2 cellular contexts compared by ENCODE assay signal in the genomic region with DNA sequence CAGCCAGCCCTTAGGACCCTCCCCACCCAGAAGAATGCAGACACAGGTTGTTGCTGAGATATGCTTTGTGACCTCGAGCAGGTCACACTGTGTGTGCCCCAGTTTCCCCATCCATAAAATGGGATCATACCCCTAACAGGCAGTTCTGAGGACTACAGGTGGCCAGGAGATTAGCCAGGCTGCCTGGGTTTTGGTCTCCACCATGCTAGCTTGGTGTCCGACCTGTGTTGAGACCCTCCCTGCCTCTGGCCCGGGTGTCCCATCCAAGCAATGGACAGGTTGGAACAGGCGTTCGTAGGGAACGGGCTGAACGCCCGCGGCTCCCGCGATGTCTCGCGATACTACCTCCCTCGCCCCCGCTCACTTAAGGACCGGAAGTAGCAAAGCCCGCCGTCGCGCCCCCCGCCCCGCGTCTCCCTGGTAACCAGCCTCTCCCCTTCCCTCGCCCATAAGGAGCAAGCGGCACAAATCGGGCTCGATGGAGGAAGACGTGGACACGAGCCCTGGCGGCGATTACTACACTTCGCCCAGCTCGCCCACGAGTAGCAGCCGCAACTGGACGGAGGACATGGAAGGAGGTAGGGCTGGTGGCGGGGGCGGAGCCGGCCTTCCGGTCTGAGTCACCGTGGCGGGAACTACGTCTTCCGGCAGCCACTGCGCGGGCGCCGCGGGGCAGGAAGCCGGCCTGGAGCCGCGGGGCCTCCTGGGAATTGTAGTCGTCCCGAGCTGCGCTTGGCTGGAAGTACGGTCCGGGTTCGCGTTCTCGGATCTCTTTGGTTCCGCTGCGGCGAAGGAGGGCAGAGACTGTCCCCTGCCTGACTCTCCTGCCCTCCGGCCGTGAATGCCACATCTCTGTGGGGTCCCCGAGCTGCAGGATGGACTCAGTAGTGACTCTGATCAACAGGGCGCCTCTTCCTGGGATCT.
A peak's percentile ranks its signal among the peaks of the same experiment; 100 is the strongest.
TF ChIP-seq lines count a peak whose summit lies in the region.

No MANE protein-coding gene starts in this region.

TF ChIP-seq in HEK293, 187 proteins besides CTCF, POLR2A, EP300 and RAD21 (continued from another document and continues in another):
- TF ChIP-seq, protein P1, sequence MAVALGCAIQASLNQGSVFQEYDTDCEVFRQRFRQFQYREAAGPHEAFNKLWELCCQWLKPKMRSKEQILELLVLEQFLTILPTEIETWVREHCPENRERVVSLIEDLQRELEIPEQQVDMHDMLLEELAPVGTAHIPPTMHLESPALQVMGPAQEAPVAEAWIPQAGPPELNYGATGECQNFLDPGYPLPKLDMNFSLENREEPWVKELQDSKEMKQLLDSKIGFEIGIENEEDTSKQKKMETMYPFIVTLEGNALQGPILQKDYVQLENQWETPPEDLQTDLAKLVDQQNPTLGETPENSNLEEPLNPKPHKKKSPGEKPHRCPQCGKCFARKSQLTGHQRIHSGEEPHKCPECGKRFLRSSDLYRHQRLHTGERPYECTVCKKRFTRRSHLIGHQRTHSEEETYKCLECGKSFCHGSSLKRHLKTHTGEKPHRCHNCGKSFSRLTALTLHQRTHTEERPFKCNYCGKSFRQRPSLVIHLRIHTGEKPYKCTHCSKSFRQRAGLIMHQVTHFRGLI (tag by site-specific recombination; IDR thresholded peaks at IDR 0.05): peak; percentile 54; the same call in 1 of the 2 replicates
- TF ChIP-seq, protein P2, sequence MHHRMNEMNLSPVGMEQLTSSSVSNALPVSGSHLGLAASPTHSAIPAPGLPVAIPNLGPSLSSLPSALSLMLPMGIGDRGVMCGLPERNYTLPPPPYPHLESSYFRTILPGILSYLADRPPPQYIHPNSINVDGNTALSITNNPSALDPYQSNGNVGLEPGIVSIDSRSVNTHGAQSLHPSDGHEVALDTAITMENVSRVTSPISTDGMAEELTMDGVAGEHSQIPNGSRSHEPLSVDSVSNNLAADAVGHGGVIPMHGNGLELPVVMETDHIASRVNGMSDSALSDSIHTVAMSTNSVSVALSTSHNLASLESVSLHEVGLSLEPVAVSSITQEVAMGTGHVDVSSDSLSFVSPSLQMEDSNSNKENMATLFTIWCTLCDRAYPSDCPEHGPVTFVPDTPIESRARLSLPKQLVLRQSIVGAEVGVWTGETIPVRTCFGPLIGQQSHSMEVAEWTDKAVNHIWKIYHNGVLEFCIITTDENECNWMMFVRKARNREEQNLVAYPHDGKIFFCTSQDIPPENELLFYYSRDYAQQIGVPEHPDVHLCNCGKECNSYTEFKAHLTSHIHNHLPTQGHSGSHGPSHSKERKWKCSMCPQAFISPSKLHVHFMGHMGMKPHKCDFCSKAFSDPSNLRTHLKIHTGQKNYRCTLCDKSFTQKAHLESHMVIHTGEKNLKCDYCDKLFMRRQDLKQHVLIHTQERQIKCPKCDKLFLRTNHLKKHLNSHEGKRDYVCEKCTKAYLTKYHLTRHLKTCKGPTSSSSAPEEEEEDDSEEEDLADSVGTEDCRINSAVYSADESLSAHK (tag by site-specific recombination; IDR thresholded peaks at IDR 0.05): 0 out of 2 replicates have a peak, but pooled peaks have one; percentile 24
- TF ChIP-seq ZNF596 (tag by site-specific recombination; IDR thresholded peaks at IDR 0.05) (no peak), ZNF239 (tag by site-specific recombination; IDR thresholded peaks at IDR 0.05) (no peak), SP3 (tag by site-specific recombination; IDR thresholded peaks at IDR 0.05) (peak; percentile 93), BCL11B (tag by site-specific recombination; IDR thresholded peaks at IDR 0.05; ENCODE audit: low read depth) (no peak), ZSCAN30 (tag by site-specific recombination; IDR thresholded peaks at IDR 0.05) (0 out of 2 replicates have a peak, but pooled peaks have one; percentile 28), ZNF600 (tag by site-specific recombination; IDR thresholded peaks at IDR 0.05) (peak; percentile 91), HOXD13 (CRISPR knock-in tag; IDR thresholded peaks at IDR 0.05; ENCODE audit: borderline replicate concordance) (no peak), MYNN (tag by site-specific recombination; IDR thresholded peaks at IDR 0.05; ENCODE audit: borderline replicate concordance) (no peak), ZBTB8A (tag by site-specific recombination; IDR thresholded peaks at IDR 0.05) (peak; percentile 94), SETDB1 (IDR thresholded peaks at IDR 0.05; ENCODE audit: insufficient read length, low read length) (no peak), ZNF174 (tag by site-specific recombination; IDR thresholded peaks at IDR 0.05) (no peak)
- TF ChIP-seq, protein P3, sequence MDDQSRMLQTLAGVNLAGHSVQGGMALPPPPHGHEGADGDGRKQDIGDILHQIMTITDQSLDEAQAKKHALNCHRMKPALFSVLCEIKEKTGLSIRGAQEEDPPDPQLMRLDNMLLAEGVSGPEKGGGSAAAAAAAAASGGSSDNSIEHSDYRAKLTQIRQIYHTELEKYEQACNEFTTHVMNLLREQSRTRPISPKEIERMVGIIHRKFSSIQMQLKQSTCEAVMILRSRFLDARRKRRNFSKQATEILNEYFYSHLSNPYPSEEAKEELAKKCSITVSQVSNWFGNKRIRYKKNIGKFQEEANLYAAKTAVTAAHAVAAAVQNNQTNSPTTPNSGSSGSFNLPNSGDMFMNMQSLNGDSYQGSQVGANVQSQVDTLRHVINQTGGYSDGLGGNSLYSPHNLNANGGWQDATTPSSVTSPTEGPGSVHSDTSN (CRISPR knock-in tag; IDR thresholded peaks at IDR 0.05): peak; percentile 79; the same call in 1 of the 2 replicates
- TF ChIP-seq, protein P4, sequence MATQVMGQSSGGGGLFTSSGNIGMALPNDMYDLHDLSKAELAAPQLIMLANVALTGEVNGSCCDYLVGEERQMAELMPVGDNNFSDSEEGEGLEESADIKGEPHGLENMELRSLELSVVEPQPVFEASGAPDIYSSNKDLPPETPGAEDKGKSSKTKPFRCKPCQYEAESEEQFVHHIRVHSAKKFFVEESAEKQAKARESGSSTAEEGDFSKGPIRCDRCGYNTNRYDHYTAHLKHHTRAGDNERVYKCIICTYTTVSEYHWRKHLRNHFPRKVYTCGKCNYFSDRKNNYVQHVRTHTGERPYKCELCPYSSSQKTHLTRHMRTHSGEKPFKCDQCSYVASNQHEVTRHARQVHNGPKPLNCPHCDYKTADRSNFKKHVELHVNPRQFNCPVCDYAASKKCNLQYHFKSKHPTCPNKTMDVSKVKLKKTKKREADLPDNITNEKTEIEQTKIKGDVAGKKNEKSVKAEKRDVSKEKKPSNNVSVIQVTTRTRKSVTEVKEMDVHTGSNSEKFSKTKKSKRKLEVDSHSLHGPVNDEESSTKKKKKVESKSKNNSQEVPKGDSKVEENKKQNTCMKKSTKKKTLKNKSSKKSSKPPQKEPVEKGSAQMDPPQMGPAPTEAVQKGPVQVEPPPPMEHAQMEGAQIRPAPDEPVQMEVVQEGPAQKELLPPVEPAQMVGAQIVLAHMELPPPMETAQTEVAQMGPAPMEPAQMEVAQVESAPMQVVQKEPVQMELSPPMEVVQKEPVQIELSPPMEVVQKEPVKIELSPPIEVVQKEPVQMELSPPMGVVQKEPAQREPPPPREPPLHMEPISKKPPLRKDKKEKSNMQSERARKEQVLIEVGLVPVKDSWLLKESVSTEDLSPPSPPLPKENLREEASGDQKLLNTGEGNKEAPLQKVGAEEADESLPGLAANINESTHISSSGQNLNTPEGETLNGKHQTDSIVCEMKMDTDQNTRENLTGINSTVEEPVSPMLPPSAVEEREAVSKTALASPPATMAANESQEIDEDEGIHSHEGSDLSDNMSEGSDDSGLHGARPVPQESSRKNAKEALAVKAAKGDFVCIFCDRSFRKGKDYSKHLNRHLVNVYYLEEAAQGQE (tag by site-specific recombination; IDR thresholded peaks at IDR 0.05): no peak

TF ChIP-seq in SK-N-SH treated with all-trans-retinoic acid at 6 μM for 48 hours, 23 proteins besides CTCF, POLR2A, EP300 and RAD21 (continued from another document):
- TF ChIP-seq BACH2 (CRISPR knock-in tag; IDR thresholded peaks at IDR 0.05; ENCODE audit: borderline replicate concordance) (no peak), ZNF70 (CRISPR knock-in tag; IDR thresholded peaks at IDR 0.05) (no peak), OSR1 (CRISPR knock-in tag; IDR thresholded peaks at IDR 0.05) (no peak), ZNF565 (CRISPR knock-in tag; conservative IDR thresholded peaks at IDR 0.05; ENCODE audit: low read depth) (0 out of 2 replicates have a peak, but pooled peaks have one; percentile 58), GLIS3 (CRISPR knock-in tag; IDR thresholded peaks at IDR 0.05) (no peak), TOX (CRISPR knock-in tag; IDR thresholded peaks at IDR 0.05; ENCODE audit: borderline replicate concordance) (no peak), RARB (CRISPR knock-in tag; IDR thresholded peaks at IDR 0.05) (no peak), ZNF8 (CRISPR knock-in tag; IDR thresholded peaks at IDR 0.05) (no peak), ZFP3 (CRISPR knock-in tag; IDR thresholded peaks at IDR 0.05) (0 out of 2 replicates have a peak, but pooled peaks have one; percentile 17), SNAI2 (CRISPR knock-in tag; IDR thresholded peaks at IDR 0.05) (no peak), ZFP30 (CRISPR knock-in tag; IDR thresholded peaks at IDR 0.05) (no peak), ISL1 (CRISPR knock-in tag; IDR thresholded peaks at IDR 0.05) (no peak), ZC3H10 (CRISPR knock-in tag; IDR thresholded peaks at IDR 0.05) (no peak), ESRRG (CRISPR knock-in tag; IDR thresholded peaks at IDR 0.05) (no peak), CSDC2 (CRISPR knock-in tag; IDR thresholded peaks at IDR 0.05) (no peak), PPARA (CRISPR knock-in tag; IDR thresholded peaks at IDR 0.05; ENCODE audit: borderline replicate concordance) (no peak)
- TF ChIP-seq, protein P5, sequence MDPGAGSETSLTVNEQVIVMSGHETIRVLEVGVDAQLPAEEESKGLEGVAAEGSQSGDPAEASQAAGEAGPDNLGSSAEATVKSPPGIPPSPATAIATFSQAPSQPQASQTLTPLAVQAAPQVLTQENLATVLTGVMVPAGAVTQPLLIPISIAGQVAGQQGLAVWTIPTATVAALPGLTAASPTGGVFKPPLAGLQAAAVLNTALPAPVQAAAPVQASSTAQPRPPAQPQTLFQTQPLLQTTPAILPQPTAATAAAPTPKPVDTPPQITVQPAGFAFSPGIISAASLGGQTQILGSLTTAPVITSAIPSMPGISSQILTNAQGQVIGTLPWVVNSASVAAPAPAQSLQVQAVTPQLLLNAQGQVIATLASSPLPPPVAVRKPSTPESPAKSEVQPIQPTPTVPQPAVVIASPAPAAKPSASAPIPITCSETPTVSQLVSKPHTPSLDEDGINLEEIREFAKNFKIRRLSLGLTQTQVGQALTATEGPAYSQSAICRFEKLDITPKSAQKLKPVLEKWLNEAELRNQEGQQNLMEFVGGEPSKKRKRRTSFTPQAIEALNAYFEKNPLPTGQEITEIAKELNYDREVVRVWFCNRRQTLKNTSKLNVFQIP (CRISPR knock-in tag; IDR thresholded peaks at IDR 0.05; ENCODE audit: borderline replicate concordance, low read depth): no peak
- TF ChIP-seq, protein P6, sequence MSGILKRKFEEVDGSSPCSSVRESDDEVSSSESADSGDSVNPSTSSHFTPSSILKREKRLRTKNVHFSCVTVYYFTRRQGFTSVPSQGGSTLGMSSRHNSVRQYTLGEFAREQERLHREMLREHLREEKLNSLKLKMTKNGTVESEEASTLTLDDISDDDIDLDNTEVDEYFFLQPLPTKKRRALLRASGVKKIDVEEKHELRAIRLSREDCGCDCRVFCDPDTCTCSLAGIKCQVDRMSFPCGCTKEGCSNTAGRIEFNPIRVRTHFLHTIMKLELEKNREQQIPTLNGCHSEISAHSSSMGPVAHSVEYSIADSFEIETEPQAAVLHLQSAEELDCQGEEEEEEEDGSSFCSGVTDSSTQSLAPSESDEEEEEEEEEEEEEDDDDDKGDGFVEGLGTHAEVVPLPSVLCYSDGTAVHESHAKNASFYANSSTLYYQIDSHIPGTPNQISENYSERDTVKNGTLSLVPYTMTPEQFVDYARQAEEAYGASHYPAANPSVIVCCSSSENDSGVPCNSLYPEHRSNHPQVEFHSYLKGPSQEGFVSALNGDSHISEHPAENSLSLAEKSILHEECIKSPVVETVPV (CRISPR knock-in tag; IDR thresholded peaks at IDR 0.05): no peak
- TF ChIP-seq, protein P7, sequence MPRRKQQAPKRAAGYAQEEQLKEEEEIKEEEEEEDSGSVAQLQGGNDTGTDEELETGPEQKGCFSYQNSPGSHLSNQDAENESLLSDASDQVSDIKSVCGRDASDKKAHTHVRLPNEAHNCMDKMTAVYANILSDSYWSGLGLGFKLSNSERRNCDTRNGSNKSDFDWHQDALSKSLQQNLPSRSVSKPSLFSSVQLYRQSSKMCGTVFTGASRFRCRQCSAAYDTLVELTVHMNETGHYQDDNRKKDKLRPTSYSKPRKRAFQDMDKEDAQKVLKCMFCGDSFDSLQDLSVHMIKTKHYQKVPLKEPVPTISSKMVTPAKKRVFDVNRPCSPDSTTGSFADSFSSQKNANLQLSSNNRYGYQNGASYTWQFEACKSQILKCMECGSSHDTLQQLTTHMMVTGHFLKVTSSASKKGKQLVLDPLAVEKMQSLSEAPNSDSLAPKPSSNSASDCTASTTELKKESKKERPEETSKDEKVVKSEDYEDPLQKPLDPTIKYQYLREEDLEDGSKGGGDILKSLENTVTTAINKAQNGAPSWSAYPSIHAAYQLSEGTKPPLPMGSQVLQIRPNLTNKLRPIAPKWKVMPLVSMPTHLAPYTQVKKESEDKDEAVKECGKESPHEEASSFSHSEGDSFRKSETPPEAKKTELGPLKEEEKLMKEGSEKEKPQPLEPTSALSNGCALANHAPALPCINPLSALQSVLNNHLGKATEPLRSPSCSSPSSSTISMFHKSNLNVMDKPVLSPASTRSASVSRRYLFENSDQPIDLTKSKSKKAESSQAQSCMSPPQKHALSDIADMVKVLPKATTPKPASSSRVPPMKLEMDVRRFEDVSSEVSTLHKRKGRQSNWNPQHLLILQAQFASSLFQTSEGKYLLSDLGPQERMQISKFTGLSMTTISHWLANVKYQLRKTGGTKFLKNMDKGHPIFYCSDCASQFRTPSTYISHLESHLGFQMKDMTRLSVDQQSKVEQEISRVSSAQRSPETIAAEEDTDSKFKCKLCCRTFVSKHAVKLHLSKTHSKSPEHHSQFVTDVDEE (CRISPR knock-in tag; IDR thresholded peaks at IDR 0.05): no peak
TF ChIP-seq in SK-N-SH treated with all-trans-retinoic acid at 6 μM for 48 hours: peak in this region for 3.
